In the genomic region with DNA sequence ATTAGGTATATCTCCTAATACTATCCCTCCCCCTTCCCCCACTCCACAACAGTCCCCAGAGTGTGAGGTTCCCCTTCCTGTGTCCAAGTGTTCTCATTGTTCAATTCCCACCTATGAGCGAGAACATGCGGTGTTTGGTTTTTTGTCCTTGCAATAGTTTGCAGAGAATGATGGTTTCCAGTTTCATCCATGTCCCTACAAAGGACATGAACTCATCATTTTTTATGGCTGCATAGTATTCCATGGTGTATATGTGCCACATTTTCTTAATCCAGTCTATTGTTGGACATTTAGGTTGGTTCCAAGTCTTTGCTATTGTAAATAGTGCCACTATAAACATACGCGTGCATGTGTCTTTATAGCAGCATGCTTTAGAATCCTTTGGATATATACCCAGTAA, we compare ENCODE assay signal across 2 cellular contexts. TPM values are rescaled to one million over a fixed set of nuclear protein-coding genes. Genes with fewer than 3 reads are reported as not detected.
DNase-seq lines count a peak whose midpoint lies in the region; ATAC-seq, FAIRE-seq and TF ChIP-seq lines count a peak whose summit lies in the region.
"Not testable (repeated sequence)": the region's sequence is repeated elsewhere in the genome, so short reads cannot be mapped to it uniquely, and the experiment has no call there.

No MANE protein-coding gene starts in this region.

- peaks cover 0 to 14% of the 10 kb centered on the region in 2 experiments; a peak in 2 of 3 replicates for H3K36me3 ChIP-seq in HEK293 (ENCODE audit: control insufficient read depth in 2 of 2, insufficient read depth in 1 of 2, low read length in 2 of 2)
- H3K36me3 ChIP-seq in K562 (ENCODE audit: control insufficient read depth, insufficient read depth, low read length): peaks cover 14% of the 10 kb centered on the region; the same call in 1 of the 3 replicates

- H3K4me1 ChIP-seq in HEK293 (ENCODE audit: control insufficient read depth, insufficient read depth, low read length); K562 (replicated peaks in 1 of 2; ENCODE audit: control insufficient read depth in 2 of 2, insufficient read depth in 2 of 2, low read length in 2 of 2): not testable (repeated sequence)

- not testable (repeated sequence) for H3K4me2 ChIP-seq in K562 (ENCODE audit: insufficient read depth, low read length)

- not testable (repeated sequence) for H3K9me1 ChIP-seq in K562 (ENCODE audit: control insufficient read depth, insufficient read depth, low read length)

- not testable (repeated sequence) for FAIRE-seq in K562 (lab: Jason Lieb, UNC)

- in situ Hi-C loops in K562 (cut with MboI): not testable (repeated sequence)

- BruUV-seq in K562 (replicated peaks; lab: Mats Ljungman, UMichigan): not testable (repeated sequence)

- not testable (repeated sequence) for H3K79me2 ChIP-seq in K562 (ENCODE audit: control insufficient read depth, insufficient read depth, low read length)

- not testable (repeated sequence) for ATAC-seq in K562

- not testable (repeated sequence) for TF ChIP-seq CTCF in HEK293 (tag by site-specific recombination; IDR thresholded peaks at IDR 0.05); K562 (IDR thresholded peaks at IDR 0.05 in 2 of 3, conservative IDR thresholded peaks at IDR 0.05 in 1 of 3; ENCODE audit: insufficient read depth in 2 of 3, low read depth in 1 of 3, low read length in 3 of 3)

- not testable (repeated sequence) for H2AFZ ChIP-seq in K562 (ENCODE audit: low read depth, low read length)

- intact Hi-C loops in K562 (cut with micrococcal nuclease): not testable (repeated sequence)

- DNase-seq in K562 (ENCODE audit: extremely low read depth in 1 of 4, low spot score in 3 of 4): not testable (repeated sequence)

- WGBS in K562 (ENCODE audit: insufficient coverage, low coverage, missing lambda C conversion rate): 100% methylated on average over 2 of the region's 4 CpGs

- not testable (repeated sequence) for H3K27me3 ChIP-seq in K562 (ENCODE audit: control insufficient read depth in 2 of 2, insufficient read depth in 2 of 2, low read length in 2 of 2)

- POLR2A ChIA-PET in HEK293 (lab: Yijun Ruan, JAX); K562 (lab: Yijun Ruan, JAX): not testable (repeated sequence)

- CTCF ChIA-PET in HEK293 (lab: Yijun Ruan, JAX); K562 (lab: Yijun Ruan, JAX; ENCODE audit: low intra/inter-chr PET ratio): not testable (repeated sequence)

- not testable (repeated sequence) for TF ChIP-seq POLR2A in K562 (conservative IDR thresholded peaks at IDR 0.05)

- not testable (repeated sequence) for H3K27ac ChIP-seq in HEK293 (ENCODE audit: extremely low read depth, low read depth, low read length); K562 (ENCODE audit: extremely low read depth, low read depth, low read length)

- not testable (repeated sequence) for H4K20me1 ChIP-seq in K562 (replicated peaks; ENCODE audit: control insufficient read depth, insufficient read depth, low read length)

- TF ChIP-seq RAD21 in K562 (CRISPR knock-in tag; conservative IDR thresholded peaks at IDR 0.05 in 1 of 2, IDR thresholded peaks at IDR 0.05 in 1 of 2): not testable (repeated sequence)

- TF ChIP-seq EP300 in K562 (IDR thresholded peaks at IDR 0.05; ENCODE audit: low read length): not testable (repeated sequence)

- not testable (repeated sequence) for H3K4me3 ChIP-seq in HEK293 (ENCODE audit: low read depth, low read length); K562

- H3K9me3 ChIP-seq in HEK293 (ENCODE audit: control insufficient read depth, insufficient read depth, low read depth, low read length); K562 (replicated peaks; ENCODE audit: control insufficient read depth, insufficient read depth, low read depth, low read length): not testable (repeated sequence)

- not testable (repeated sequence) for H3K9ac ChIP-seq in K562 (ENCODE audit: insufficient read depth in 1 of 2, low read depth in 2 of 2, low read length in 2 of 2)

TF ChIP-seq in HEK293, 187 proteins besides CTCF, POLR2A, EP300 and RAD21:
- TF ChIP-seq ZNF146 (tag by site-specific recombination; IDR thresholded peaks at IDR 0.05): peak; percentile 52; the same call in 1 of the 2 replicates

TF ChIP-seq in K562, 482 proteins besides CTCF, POLR2A, EP300 and RAD21:
- TF ChIP-seq KDM1A (IDR thresholded peaks at IDR 0.05): peak in 1 of 2 experiments; percentile 24; a peak in 1 of 4 replicates
- peak; percentile 50 for TF ChIP-seq ZNF146 (CRISPR knock-in tag; IDR thresholded peaks at IDR 0.05; ENCODE audit: unreplicated experiment)

RNA-seq across cellular contexts. Expression of gene OCIAD1, which starts 33.8 kb away (rescaled TPM):
- 114 and 265 TPM in 2 replicates for total RNA-seq in K562 (2011; cell fraction: chromatin; rRNA removed; ENCODE audit: low replicate concordance)
- total RNA-seq in K562 (2011; cell fraction: nucleolus; rRNA removed): 122 and 132 TPM in 2 replicates
- 169 and 184 TPM in 2 replicates for total RNA-seq in K562 (2011; cell fraction: nucleoplasm; rRNA removed)
- total RNA-seq in K562 (2014; rRNA removed) (93.1 and 99.0 TPM in 2 replicates), K562 (2014; rRNA removed; fragmentation: Illumina TruSeq; extraction: Trizol) (196 and 197 TPM in 2 replicates), K562 (2015; rRNA removed; fragmentation: Illumina TruSeq; extraction: Trizol) (148 and 163 TPM in 2 replicates), K562 (2021) (134 and 148 TPM in 2 replicates)
- polyA plus RNA-seq in K562 (2011; rRNA removed) (223 and 278 TPM in 2 replicates), K562 (2014; fragmentation: Illumina TruSeq; extraction: Trizol) (304 and 358 TPM in 2 replicates), K562 (2014; fragmentation: Nextera tagmentation; extraction: Ambion mirVana) (100 to 1,000 TPM; 204 to 222 TPM), K562 (2014; rRNA removed) (188 and 200 TPM in 2 replicates)
- 68.0 and 101 TPM in 2 replicates for polyA plus RNA-seq in K562 (2011; cell fraction: cytosol; rRNA removed)
- polyA plus RNA-seq in K562 (2011; cell fraction: nucleus; rRNA removed): 107 and 109 TPM in 2 replicates
- 173 and 180 TPM in 2 replicates for polyA plus RNA-seq in K562 (2012)
- polyA minus RNA-seq in K562 (2011; rRNA and poly(A)+ RNA removed): 90.9 and 99.1 TPM in 2 replicates
- polyA minus RNA-seq in K562 (2011; cell fraction: cytosol; rRNA and poly(A)+ RNA removed): 41.0 and 57.6 TPM in 2 replicates
- polyA minus RNA-seq in K562 (2011; cell fraction: nucleus; rRNA and poly(A)+ RNA removed): 71.1 and 117 TPM in 2 replicates

RNA-seq across cellular contexts. Expression of gene OCIAD2, which starts 41.9 kb away (rescaled TPM):
- not detected in 2 replicates for total RNA-seq in K562 (2011; cell fraction: chromatin; rRNA removed; ENCODE audit: low replicate concordance)
- total RNA-seq in K562 (2011; cell fraction: nucleolus; rRNA removed): not detected in 2 replicates
- total RNA-seq in K562 (2011; cell fraction: nucleoplasm; rRNA removed): not detected in 2 replicates
- total RNA-seq in K562 (2014; rRNA removed) (not detected in 2 replicates), K562 (2014; rRNA removed; fragmentation: Illumina TruSeq; extraction: Trizol) (not detected in 2 replicates), K562 (2015; rRNA removed; fragmentation: Illumina TruSeq; extraction: Trizol) (not detected in 2 replicates), K562 (2021) (0.31 and 0.98 TPM in 2 replicates)
- polyA plus RNA-seq in K562 (2011; rRNA removed) (not detected in 2 replicates), K562 (2014; fragmentation: Illumina TruSeq; extraction: Trizol) (not detected in 2 replicates), K562 (2014; fragmentation: Nextera tagmentation; extraction: Ambion mirVana) (not detected), K562 (2014; rRNA removed) (0.11 TPM in 1 of 2 replicates, not detected in the other)
- not detected in 2 replicates for polyA plus RNA-seq in K562 (2011; cell fraction: cytosol; rRNA removed)
- polyA plus RNA-seq in K562 (2011; cell fraction: nucleus; rRNA removed): not detected in 2 replicates
- not detected in 2 replicates for polyA plus RNA-seq in K562 (2012)
- polyA minus RNA-seq in K562 (2011; rRNA and poly(A)+ RNA removed): not detected in 2 replicates
- polyA minus RNA-seq in K562 (2011; cell fraction: cytosol; rRNA and poly(A)+ RNA removed): not detected in 2 replicates
- polyA minus RNA-seq in K562 (2011; cell fraction: nucleus; rRNA and poly(A)+ RNA removed): 0.33 TPM in 1 of 2 replicates, not detected in the other
